In genomic region chr6:53731906-53732636, GRCh38 we compare ENCODE assay signal across 16 cellular contexts.
DNase-seq lines count a peak whose midpoint lies in the region; ATAC-seq and TF ChIP-seq lines count a peak whose summit lies in the region.
"Had no signal": no experiment of that assay in that cellular context is flagged by ENCODE, and none has a peak within 500 bp of the region (broad histone marks: within the 10 kb centered on the region; RNA-seq: fewer than 3 reads in every experiment).

No MANE protein-coding gene starts in this region.

- H3K4me3 ChIP-seq in osteoblast (ENCODE audit: insufficient read depth, low read length) (no peak overlapping the region), prostate gland (no peak overlapping the region)
- H3K4me3 ChIP-seq: tibial nerve had no signal

- peaks cover 2% of the 10 kb centered on the region for H3K27me3 ChIP-seq in osteoblast (ENCODE audit: insufficient read depth, low read length)
- no peaks in the 10 kb centered on the region for H3K27me3 ChIP-seq in prostate gland (replicated peaks; ENCODE audit: insufficient read depth)
- H3K27me3 ChIP-seq: tibial nerve had no signal

- no peaks in the 10 kb centered on the region for H4K20me1 ChIP-seq in osteoblast (ENCODE audit: insufficient read depth, low read length)

- peak; percentile 78 for DNase-seq in NCI-H2171 treated with DMSO at 0.1 percent for 48 hours (lab: John Stamatoyannopoulos, UW)
- DNase-seq in NCI-H2171 (lab: John Stamatoyannopoulos, UW): no peak
- DNase-seq in amniotic epithelial cell (ENCODE audit: low read depth): peak; percentile 73
- DNase-seq in osteoblast (ENCODE audit: insufficient read length, low spot score, missing footprints): no peak
- DNase-seq in middle frontal gyrus (ENCODE audit: extremely low spot score, low spot score): no peak
- DNase-seq in left ventricle myocardium superior: no peak
- no peak for DNase-seq in prostate gland (ENCODE audit: low spot score)
- DNase-seq: activated CD4-positive, CD25-positive, alpha-beta regulatory T cell; amygdala; effector memory CD4-positive, alpha-beta T cell; NCI-H1930; nephron progenitor cell; Right ventricle myocardium superior; stimulated activated naive CD4-positive, alpha-beta T cell had no signal

- peak overlapping the region; percentile 28 for H2AFZ ChIP-seq in osteoblast (ENCODE audit: low read length)

- TF ChIP-seq POLR2A in prostate gland (IDR thresholded peaks at IDR 0.05): no peak

- H3K27ac ChIP-seq in KOPT-K1 (ENCODE audit: low read depth, low read length, poor library complexity, severe bottlenecking): peak overlapping the region; percentile 36
- no peak overlapping the region for H3K27ac ChIP-seq in osteoblast (ENCODE audit: low read depth, low read length)
- no peak overlapping the region for H3K27ac ChIP-seq in prostate gland
- H3K27ac ChIP-seq: tibial nerve had no signal

- peaks cover 6% of the 10 kb centered on the region for H3K4me1 ChIP-seq in osteoblast (ENCODE audit: insufficient read depth, low read length)
- no peaks in the 10 kb centered on the region for H3K4me1 ChIP-seq in prostate gland (replicated peaks)
- H3K4me1 ChIP-seq: tibial nerve had no signal

- intact Hi-C loops in left ventricle myocardium superior (cut with micrococcal nuclease): loop anchor here (5.0 to 10.0 kb wide), 2 partner anchors 240 to 567 kb away; no protein-coding TSS in a partner anchor
- intact Hi-C loops in prostate gland (cut with DNase I): no loop called here

- H3K9me3 ChIP-seq in KOPT-K1 (ENCODE audit: insufficient read depth, low read length, poor library complexity, severe bottlenecking) (no peaks in the 10 kb centered on the region), osteoblast (ENCODE audit: low read depth, low read length) (no peaks in the 10 kb centered on the region), prostate gland (no peaks in the 10 kb centered on the region)
- H3K9me3 ChIP-seq: tibial nerve had no signal

- no peak for ATAC-seq in left ventricle myocardium superior

- H3K4me2 ChIP-seq in osteoblast (ENCODE audit: insufficient read depth, low read length): no peak overlapping the region

- H3K36me3 ChIP-seq in KOPT-K1 (ENCODE audit: insufficient read depth, low read length): no peaks in the 10 kb centered on the region
- H3K36me3 ChIP-seq in osteoblast (ENCODE audit: insufficient read depth, low read length): no peaks in the 10 kb centered on the region
- H3K36me3 ChIP-seq in prostate gland: no peaks in the 10 kb centered on the region
- H3K36me3 ChIP-seq: tibial nerve had no signal

- H3K79me2 ChIP-seq in osteoblast (ENCODE audit: insufficient read depth, low read length): no peaks in the 10 kb centered on the region

- 68% methylated on average over 5 of the region's 5 CpGs for WGBS in prostate gland

- TF ChIP-seq CTCF in osteoblast (IDR thresholded peaks at IDR 0.05; ENCODE audit: extremely low read depth, low read depth, low read length) (no peak), prostate gland (IDR thresholded peaks at IDR 0.05) (no peak)

Comparison
In these comparisons a context has a peak if more than half of its experiments do, and no peak if none do; other contexts are left out.
1. DNase-seq: peak in NCI-H2171 treated with DMSO at 0.1 percent for 48 hours (single experiment) and amniotic epithelial cell (single experiment); none in NCI-H2171 (single experiment), osteoblast (single experiment), middle frontal gyrus (single experiment), left ventricle myocardium superior (single experiment) and prostate gland (single experiment).